ENCODE assay signal across 1 cellular context in genomic region chr18:35854095-35854494, GRCh38.
TF ChIP-seq lines count a peak whose summit lies in the region.

No MANE protein-coding gene starts in this region.

TF ChIP-seq in H1, 55 proteins besides CTCF, POLR2A, EP300 and RAD21 (continued from another document):
- TF ChIP-seq ATF2 (IDR thresholded peaks at IDR 0.05; ENCODE audit: low read length) (no peak), ATF3 (IDR thresholded peaks at IDR 0.05; ENCODE audit: insufficient read depth, low read depth, low read length) (no peak), BRCA1 (IDR thresholded peaks at IDR 0.05; ENCODE audit: low read depth, low read length) (no peak), JUND (IDR thresholded peaks at IDR 0.05; ENCODE audit: low read length) (no peak), KDM1A (IDR thresholded peaks at IDR 0.05; ENCODE audit: borderline replicate concordance, low read length) (no peak), TCF12 (IDR thresholded peaks at IDR 0.05; ENCODE audit: low read depth, low read length) (no peak), KDM4A (IDR thresholded peaks at IDR 0.05; ENCODE audit: low read depth, low read length, severe bottlenecking) (no peak), CHD1 (IDR thresholded peaks at IDR 0.05; ENCODE audit: low read depth, low read length) (no peak), MAX (IDR thresholded peaks at IDR 0.05) (no peak), SUZ12 (IDR thresholded peaks at IDR 0.05; ENCODE audit: low read length) (no peak), TAF1 (IDR thresholded peaks at IDR 0.05; ENCODE audit: low read depth, low read length) (no peak), SP4 (IDR thresholded peaks at IDR 0.05; ENCODE audit: low read length) (no peak), FOSL1 (IDR thresholded peaks at IDR 0.05; ENCODE audit: insufficient read depth, low read depth, low read length) (no peak)
